In genomic region chr14:23452237-23452636, GRCh38 we compare ENCODE assay signal across 12 cellular contexts. TPM values are rescaled to one million over a fixed set of nuclear protein-coding genes. Genes with fewer than 3 reads are reported as not detected.
"Had no signal": no experiment of that assay in that cellular context is flagged by ENCODE, and none has a peak within 500 bp of the region (broad histone marks: within the 10 kb centered on the region; RNA-seq: fewer than 3 reads in every experiment).

No MANE protein-coding gene starts in this region.

- H3K36me3 ChIP-seq: HAP-1 had no signal

- DNase-seq: GM23248, GOT3, H7, H9, HCEC 1CT, HFFc6 had no signal

- H3K4me1 ChIP-seq: HAP-1 had no signal

- H3K27ac ChIP-seq: GM23248 had no signal

- FAIRE-seq: H1, H54 had no signal

- H3K4me3 ChIP-seq: GM23248, GM23338, HAP-1 had no signal

- H3K9ac ChIP-seq: GM23248 had no signal

- ATAC-seq: GM23338, HCT116 had no signal

- H2AFZ ChIP-seq: GM23248, GM23338 had no signal

- H3K9me3 ChIP-seq: HAP-1 had no signal

- H3K4me2 ChIP-seq: GM23338 had no signal

RNA-seq across cellular contexts. Expression of gene MYH7, which starts 16.8 kb away (rescaled TPM):
- total RNA-seq: GM23248, GM23338, H1, H4, H7, H9, HFFc6 had no signal
- polyA plus RNA-seq: GM23248, GM23338, H1 had no signal

RNA-seq across cellular contexts. Expression of gene MYH6, which starts 44.2 kb away (rescaled TPM):
- total RNA-seq: GM23248, H1, H4, HFFc6 had no signal
- polyA plus RNA-seq: GM23248 had no signal
